In genomic region chr5:172999351-172999973, GRCh38 we compare ENCODE assay signal across 20 cellular contexts. TPM values are rescaled to one million over a fixed set of nuclear protein-coding genes. Genes with fewer than 3 reads are reported as not detected.
DNase-seq lines count a peak whose midpoint lies in the region; ATAC-seq, FAIRE-seq and TF ChIP-seq lines count a peak whose summit lies in the region.
"Had no signal": no experiment of that assay in that cellular context is flagged by ENCODE, and none has a peak within 500 bp of the region (broad histone marks: within the 10 kb centered on the region; RNA-seq: fewer than 3 reads in every experiment).

No MANE protein-coding gene starts in this region.

- no TSS peak for BruUV-seq in HepG2 (replicated peaks; lab: Mats Ljungman, UMichigan)

- H4K20me1 ChIP-seq in HepG2 (ENCODE audit: insufficient read depth, low read length) = peaks cover 2% of the 10 kb centered on the region; the same call in 1 of the 2 replicates

- POLR2A ChIA-PET in HepG2 (lab: Yijun Ruan, JAX) = no interaction called here

- H3K27me3 Mint-ChIP-seq in activated T-helper 17 cell treated with anti-CD3 and anti-CD28 coated beads, Interleukin-2, amount 50 U/mL, for 72 hours = no peaks in the 10 kb centered on the region
- H3K27me3 Mint-ChIP-seq: activated naive CD8-positive, alpha-beta T cell treated with anti-CD3 and anti-CD28 coated beads for 36 hours; type B pancreatic cell had no signal

- H2AFZ ChIP-seq in HepG2 (ENCODE audit: low read length) = no peak overlapping the region

- H3K4me1 Mint-ChIP-seq in activated T-helper 17 cell treated with anti-CD3 and anti-CD28 coated beads, Interleukin-2, amount 50 U/mL, for 72 hours = peaks cover 46% of the 10 kb centered on the region

- H3K4me3 ChIP-seq in liver (ENCODE audit: low read depth in 1 of 3, low read length in 3 of 3) (no peak overlapping the region), HepG2 (replicated peaks in 1 of 3; ENCODE audit: insufficient read depth in 1 of 3, low read depth in 2 of 3, low read length in 3 of 3) (no peak overlapping the region), kidney (ENCODE audit: low read length in 2 of 2) (no peak overlapping the region), tibial artery (no peak overlapping the region)
- H3K4me3 ChIP-seq: dorsolateral prefrontal cortex had no signal

- FAIRE-seq in HepG2 (lab: Jason Lieb, UNC) (no peak), kidney (lab: Jason Lieb, UNC) (no peak)
- FAIRE-seq: TTC549 had no signal

- H3K9me3 ChIP-seq in liver (ENCODE audit: control insufficient read depth in 4 of 4, low read length in 3 of 4) (no peaks in the 10 kb centered on the region), HepG2 (ENCODE audit: low read length) (no peaks in the 10 kb centered on the region), kidney (ENCODE audit: control insufficient read depth in 1 of 2, low read length in 2 of 2) (no peaks in the 10 kb centered on the region), tibial artery (no peaks in the 10 kb centered on the region)

- DNase-seq in HepG2 (ENCODE audit: low spot score) = no peak
- DNase-seq in kidney = no peak
- DNase-seq in tibial artery = no peak
- DNase-seq in NCI-H1092 treated with DMSO at 0.1 percent for 48 hours (lab: John Stamatoyannopoulos, UW) = no peak
- no peak for DNase-seq in CD1c-positive myeloid dendritic cell (ENCODE audit: extremely low spot score)
- DNase-seq in SHP77 treated with DMSO at 0.1 percent for 48 hours (lab: John Stamatoyannopoulos, UW) = no peak
- DNase-seq: activated CD4-positive, alpha-beta T cell treated with anti-CD3 and anti-CD28 coated beads for 48 hours; activated naive CD8-positive, alpha-beta T cell treated with anti-CD3 and anti-CD28 coated beads for 36 hours; dorsolateral prefrontal cortex; erythroblast; left cardiac atrium; NCI-H1092; NCI-H2081; NCI-H510A treated with DMSO at 0.1 percent for 48 hours; retina; RPMI8226 had no signal

- H3K27ac Mint-ChIP-seq in activated T-helper 17 cell treated with anti-CD3 and anti-CD28 coated beads, Interleukin-2, amount 50 U/mL, for 72 hours = peak overlapping the region; percentile 66
- H3K27ac Mint-ChIP-seq: activated naive CD8-positive, alpha-beta T cell treated with anti-CD3 and anti-CD28 coated beads for 36 hours; type B pancreatic cell had no signal

- no peak overlapping the region for H3K4me3 Mint-ChIP-seq in activated T-helper 17 cell treated with anti-CD3 and anti-CD28 coated beads, Interleukin-2, amount 50 U/mL, for 72 hours
- H3K4me3 Mint-ChIP-seq: activated naive CD8-positive, alpha-beta T cell treated with anti-CD3 and anti-CD28 coated beads for 36 hours; type B pancreatic cell had no signal

- WGBS in liver = 91% methylated on average over 3 of the region's 3 CpGs
- WGBS in HepG2 (ENCODE audit: low lambda C conversion rate) = over 99% methylated on average over 3 of the region's 3 CpGs

- H3K36me3 Mint-ChIP-seq in activated T-helper 17 cell treated with anti-CD3 and anti-CD28 coated beads, Interleukin-2, amount 50 U/mL, for 72 hours (ENCODE audit: low read depth) = peaks cover 81% of the 10 kb centered on the region

- no peak overlapping the region for H3K4me2 ChIP-seq in HepG2 (ENCODE audit: low read depth, low read length)

- no peak for TF ChIP-seq RAD21 in liver (IDR thresholded peaks at IDR 0.05)
- no peak for TF ChIP-seq RAD21 in HepG2 (CRISPR knock-in tag; IDR thresholded peaks at IDR 0.05)

- H3K27ac ChIP-seq in liver (ENCODE audit: low read depth in 1 of 2, low read length in 2 of 2) (no peak overlapping the region), HepG2 (ENCODE audit: extremely low read length, insufficient read depth, low read length) (no peak overlapping the region), kidney (ENCODE audit: low read depth in 2 of 2, low read length in 2 of 2) (peak overlapping the region; percentile 63 to 83), tibial artery (peak overlapping the region; percentile 4 to 14)

- H3K9ac ChIP-seq in liver (ENCODE audit: low read depth in 1 of 2, low read length in 2 of 2) = no peak overlapping the region
- H3K9ac ChIP-seq in HepG2 (ENCODE audit: insufficient read depth, low read depth, low read length) = no peak overlapping the region
- H3K9ac ChIP-seq in kidney (ENCODE audit: low read length in 2 of 2) = no peak overlapping the region

- intact Hi-C loops in HepG2 (cut with micrococcal nuclease; ENCODE audit: unreplicated experiment) = no loop called here
- intact Hi-C loops in kidney (cut with DNase I) = no loop called here
- intact Hi-C loops in tibial artery (cut with DNase I; ENCODE audit: low total_unique reads) = no loop called here

- peaks cover 0 to 12% (median 2%) of the 10 kb centered on the region in 4 donors for H3K4me1 ChIP-seq in liver (ENCODE audit: control insufficient read depth in 4 of 4, insufficient read depth in 4 of 4, low read length in 3 of 4)
- no peaks in the 10 kb centered on the region for H3K4me1 ChIP-seq in HepG2 (ENCODE audit: insufficient read depth, low read length)
- peaks cover 13 to 16% of the 10 kb centered on the region in 2 donors for H3K4me1 ChIP-seq in kidney (ENCODE audit: control insufficient read depth in 1 of 2, insufficient read depth in 1 of 2, low read depth in 1 of 2, low read length in 2 of 2)
- H3K4me1 ChIP-seq in tibial artery = peaks cover 0 to 46% (median 19%) of the 10 kb centered on the region in 4 donors

- no peak for ATAC-seq in HepG2
- ATAC-seq in activated T-helper 17 cell treated with anti-CD3 and anti-CD28 coated beads, Interleukin-2, amount 50 U/mL, for 72 hours (replicated peaks) = peak; percentile 37
- ATAC-seq: left cardiac atrium had no signal

- H3K27me3 ChIP-seq in liver (ENCODE audit: control insufficient read depth in 4 of 4, insufficient read depth in 4 of 4, low read length in 3 of 4) (no peaks in the 10 kb centered on the region), HepG2 (ENCODE audit: control insufficient read depth in 1 of 2, insufficient read depth in 2 of 2, low read length in 2 of 2) (no peaks in the 10 kb centered on the region), tibial artery (no peaks in the 10 kb centered on the region)
- H3K27me3 ChIP-seq: dorsolateral prefrontal cortex had no signal

- no peak for TF ChIP-seq CTCF in liver (IDR thresholded peaks at IDR 0.05; ENCODE audit: low read depth, low read length, missing input control)
- TF ChIP-seq CTCF in HepG2 (CRISPR knock-in tag; IDR thresholded peaks at IDR 0.05) = no peak
- no peak for TF ChIP-seq CTCF in kidney (IDR thresholded peaks at IDR 0.05; ENCODE audit: borderline replicate concordance, extremely low read depth, insufficient read depth)
- no peak for TF ChIP-seq CTCF in tibial artery (IDR thresholded peaks at IDR 0.05)

- CTCF ChIA-PET in HepG2 (lab: Yijun Ruan, JAX; ENCODE audit: low intra/inter-chr PET ratio, low total read pairs) = no interaction called here

- in situ Hi-C loops in HepG2 (cut with HindIII; ENCODE audit: extremely low pct_ligation_motif_present, low pct_unique_long_range_greater_than_20kb) = loop anchor here (25.0 kb wide), 2 partner anchors 288 to 563 kb away; no protein-coding TSS in a partner anchor

- H3K9me3 Mint-ChIP-seq in activated T-helper 17 cell treated with anti-CD3 and anti-CD28 coated beads, Interleukin-2, amount 50 U/mL, for 72 hours = no peaks in the 10 kb centered on the region
- H3K9me3 Mint-ChIP-seq: activated naive CD8-positive, alpha-beta T cell treated with anti-CD3 and anti-CD28 coated beads for 36 hours; type B pancreatic cell had no signal

- H3K79me2 ChIP-seq in HepG2 (ENCODE audit: insufficient read depth, low read length) = peaks cover 25% of the 10 kb centered on the region

- no peak for TF ChIP-seq EP300 in HepG2 (IDR thresholded peaks at IDR 0.05; ENCODE audit: low read depth in 2 of 2, low read length in 2 of 2)
- no peak for TF ChIP-seq EP300 in HepG2 (CRISPR knock-in tag; IDR thresholded peaks at IDR 0.05; ENCODE audit: borderline replicate concordance)

- TF ChIP-seq POLR2A in HepG2 (IDR thresholded peaks at IDR 0.05; ENCODE audit: insufficient read depth in 1 of 2, low read depth in 2 of 2, low read length in 2 of 2) = no peak

- H3K36me3 ChIP-seq in liver (ENCODE audit: control insufficient read depth in 4 of 4, insufficient read depth in 3 of 4, low read depth in 1 of 4, low read length in 3 of 4) = peaks cover 6 to 11% (median 7%) of the 10 kb centered on the region in 4 donors
- peaks cover 7 to 34% of the 10 kb centered on the region in 2 experiments; a peak in 4 of 5 replicates for H3K36me3 ChIP-seq in HepG2 (replicated peaks in 1 of 2; ENCODE audit: control insufficient read depth in 1 of 2, insufficient read depth in 2 of 2, low read length in 2 of 2)
- peaks cover 7 to 22% of the 10 kb centered on the region in 2 donors for H3K36me3 ChIP-seq in kidney (ENCODE audit: control insufficient read depth in 1 of 2, insufficient read depth in 2 of 2, low read length in 2 of 2)
- peaks cover 18 to 40% (median 34%) of the 10 kb centered on the region in 3 donors for H3K36me3 ChIP-seq in tibial artery

RNA-seq across cellular contexts. Expression of gene ATP6V0E1, which starts 15.9 kb away (rescaled TPM):
- 10 to 100 TPM; 56.6 to 86.7 TPM for total RNA-seq in liver
- 100 to 1,000 TPM; 135 to 396 TPM for polyA plus RNA-seq in liver
- total RNA-seq in HepG2 (2016; rRNA removed; fragmentation: Illumina TruSeq; extraction: Trizol) = 121 and 143 TPM in 2 replicates
- 42.6 and 60.2 TPM in 2 replicates for total RNA-seq in HepG2 (2016; cell fraction: cytosol; rRNA removed; fragmentation: Illumina TruSeq; extraction: Trizol; ENCODE audit: low read depth)
- 133 and 156 TPM in 2 replicates for total RNA-seq in HepG2 (2016; cell fraction: insoluble cytoplasmic fraction; rRNA removed; fragmentation: Illumina TruSeq; extraction: Trizol)
- 107 and 116 TPM in 2 replicates for total RNA-seq in HepG2 (2016; cell fraction: membrane; rRNA removed; fragmentation: Illumina TruSeq; extraction: Trizol)
- total RNA-seq in HepG2 (2016; cell fraction: nucleus; rRNA removed; fragmentation: Illumina TruSeq; extraction: Trizol) = 95.8 and 110 TPM in 2 replicates
- 215 TPM in 2 replicates for polyA plus RNA-seq in HepG2 (2011; rRNA removed)
- polyA plus RNA-seq in HepG2 (2011; cell fraction: cytosol; rRNA removed) = 78.6 and 139 TPM in 2 replicates
- polyA plus RNA-seq in HepG2 (2011; cell fraction: nucleus; rRNA removed) = 23.8 and 34.6 TPM in 2 replicates
- 174 and 183 TPM in 2 replicates for polyA plus RNA-seq in HepG2 (2012)
- 84.5 and 116 TPM in 2 replicates for polyA plus RNA-seq in HepG2 (2016; cell fraction: cytosol; fragmentation: Illumina TruSeq; extraction: Trizol; ENCODE audit: low read depth)
- 157 and 171 TPM in 2 replicates for polyA plus RNA-seq in HepG2 (2016; cell fraction: insoluble cytoplasmic fraction; fragmentation: Illumina TruSeq; extraction: Trizol; ENCODE audit: low read depth)
- 138 and 160 TPM in 2 replicates for polyA plus RNA-seq in HepG2 (2016; cell fraction: membrane; fragmentation: Illumina TruSeq; extraction: Trizol; ENCODE audit: low read depth)
- polyA plus RNA-seq in HepG2 (2016; cell fraction: nucleus; fragmentation: Illumina TruSeq; extraction: Trizol; ENCODE audit: insufficient read depth, low read depth) = 222 and 234 TPM in 2 replicates
- 128 and 158 TPM in 2 replicates for polyA minus RNA-seq in HepG2 (2011; rRNA and poly(A)+ RNA removed; ENCODE audit: low replicate concordance)
- 39.6 and 40.0 TPM in 2 replicates for polyA minus RNA-seq in HepG2 (2011; cell fraction: cytosol; rRNA and poly(A)+ RNA removed)
- 19.4 and 38.8 TPM in 2 replicates for polyA minus RNA-seq in HepG2 (2011; cell fraction: nucleus; rRNA and poly(A)+ RNA removed)
- 100 to 1,000 TPM; 123 to 163 TPM for total RNA-seq in activated T-helper 17 cell treated with anti-CD3 and anti-CD28 coated beads, Interleukin-2, amount 50 U/mL, for 72 hours
- 352 TPM for total RNA-seq in kidney
- polyA plus RNA-seq in kidney (ENCODE audit: insufficient read depth, low read depth, low replicate concordance) = 804 TPM

RNA-seq across cellular contexts. Expression of gene RPL26L1, which starts 40.2 kb away (rescaled TPM):
- total RNA-seq in liver (10 to 100 TPM; 11.6 to 14.6 TPM), HepG2 (2016; rRNA removed; fragmentation: Illumina TruSeq; extraction: Trizol) (83.6 and 107 TPM in 2 replicates), kidney (30.9 TPM)
- polyA plus RNA-seq in liver (10 to 100 TPM; 41.0 to 52.2 TPM), HepG2 (2011; rRNA removed) (60.0 and 61.2 TPM in 2 replicates), kidney (ENCODE audit: insufficient read depth, low read depth, low replicate concordance) (80.7 TPM)
- 33.3 and 37.4 TPM in 2 replicates for total RNA-seq in HepG2 (2016; cell fraction: cytosol; rRNA removed; fragmentation: Illumina TruSeq; extraction: Trizol; ENCODE audit: low read depth)
- total RNA-seq in HepG2 (2016; cell fraction: insoluble cytoplasmic fraction; rRNA removed; fragmentation: Illumina TruSeq; extraction: Trizol) = 76.9 and 117 TPM in 2 replicates
- total RNA-seq in HepG2 (2016; cell fraction: membrane; rRNA removed; fragmentation: Illumina TruSeq; extraction: Trizol) = 30.1 and 30.8 TPM in 2 replicates
- 29.9 and 31.6 TPM in 2 replicates for total RNA-seq in HepG2 (2016; cell fraction: nucleus; rRNA removed; fragmentation: Illumina TruSeq; extraction: Trizol)
- polyA plus RNA-seq in HepG2 (2011; cell fraction: cytosol; rRNA removed) = 63.1 and 67.2 TPM in 2 replicates
- 19.5 and 21.3 TPM in 2 replicates for polyA plus RNA-seq in HepG2 (2011; cell fraction: nucleus; rRNA removed)
- 45.5 and 54.3 TPM in 2 replicates for polyA plus RNA-seq in HepG2 (2012)
- polyA plus RNA-seq in HepG2 (2016; cell fraction: cytosol; fragmentation: Illumina TruSeq; extraction: Trizol; ENCODE audit: low read depth) = 32.2 and 38.5 TPM in 2 replicates
- 125 and 151 TPM in 2 replicates for polyA plus RNA-seq in HepG2 (2016; cell fraction: insoluble cytoplasmic fraction; fragmentation: Illumina TruSeq; extraction: Trizol; ENCODE audit: low read depth)
- polyA plus RNA-seq in HepG2 (2016; cell fraction: membrane; fragmentation: Illumina TruSeq; extraction: Trizol; ENCODE audit: low read depth) = 30.7 and 36.9 TPM in 2 replicates
- 58.3 and 63.6 TPM in 2 replicates for polyA plus RNA-seq in HepG2 (2016; cell fraction: nucleus; fragmentation: Illumina TruSeq; extraction: Trizol; ENCODE audit: insufficient read depth, low read depth)
- polyA minus RNA-seq in HepG2 (2011; rRNA and poly(A)+ RNA removed; ENCODE audit: low replicate concordance) = 31.1 and 88.5 TPM in 2 replicates
- 12.4 and 13.4 TPM in 2 replicates for polyA minus RNA-seq in HepG2 (2011; cell fraction: cytosol; rRNA and poly(A)+ RNA removed)
- 6.7 and 7.5 TPM in 2 replicates for polyA minus RNA-seq in HepG2 (2011; cell fraction: nucleus; rRNA and poly(A)+ RNA removed)
- 10 to 100 TPM; 31.8 to 64.9 TPM for total RNA-seq in activated T-helper 17 cell treated with anti-CD3 and anti-CD28 coated beads, Interleukin-2, amount 50 U/mL, for 72 hours

RNA-seq across cellular contexts. Expression of gene CREBRF, which starts 56.7 kb away (rescaled TPM):
- 10 to 100 TPM; 10.2 to 12.0 TPM for total RNA-seq in liver
- polyA plus RNA-seq in liver = 1 to 10 TPM; 2.0 to 5.1 TPM
- total RNA-seq in HepG2 (2016; rRNA removed; fragmentation: Illumina TruSeq; extraction: Trizol) = 4.5 and 5.1 TPM in 2 replicates
- total RNA-seq in HepG2 (2016; cell fraction: cytosol; rRNA removed; fragmentation: Illumina TruSeq; extraction: Trizol; ENCODE audit: low read depth) = 3.3 and 4.5 TPM in 2 replicates
- total RNA-seq in HepG2 (2016; cell fraction: insoluble cytoplasmic fraction; rRNA removed; fragmentation: Illumina TruSeq; extraction: Trizol) = 4.9 and 5.3 TPM in 2 replicates
- 5.3 and 5.8 TPM in 2 replicates for total RNA-seq in HepG2 (2016; cell fraction: membrane; rRNA removed; fragmentation: Illumina TruSeq; extraction: Trizol)
- total RNA-seq in HepG2 (2016; cell fraction: nucleus; rRNA removed; fragmentation: Illumina TruSeq; extraction: Trizol) = 7.6 and 9.7 TPM in 2 replicates
- 8.9 and 10.2 TPM in 2 replicates for polyA plus RNA-seq in HepG2 (2011; rRNA removed)
- polyA plus RNA-seq in HepG2 (2011; cell fraction: cytosol; rRNA removed) = 2.5 and 3.3 TPM in 2 replicates
- polyA plus RNA-seq in HepG2 (2011; cell fraction: nucleus; rRNA removed) = 15.4 and 16.5 TPM in 2 replicates
- 6.6 and 9.2 TPM in 2 replicates for polyA plus RNA-seq in HepG2 (2012)
- polyA plus RNA-seq in HepG2 (2016; cell fraction: cytosol; fragmentation: Illumina TruSeq; extraction: Trizol; ENCODE audit: low read depth) = 0.08 and 0.09 TPM in 2 replicates
- 1.6 TPM in 2 replicates for polyA plus RNA-seq in HepG2 (2016; cell fraction: insoluble cytoplasmic fraction; fragmentation: Illumina TruSeq; extraction: Trizol; ENCODE audit: low read depth)
- polyA plus RNA-seq in HepG2 (2016; cell fraction: membrane; fragmentation: Illumina TruSeq; extraction: Trizol; ENCODE audit: low read depth) = 0.17 and 0.21 TPM in 2 replicates
- 5.6 and 7.8 TPM in 2 replicates for polyA plus RNA-seq in HepG2 (2016; cell fraction: nucleus; fragmentation: Illumina TruSeq; extraction: Trizol; ENCODE audit: insufficient read depth, low read depth)
- polyA minus RNA-seq in HepG2 (2011; rRNA and poly(A)+ RNA removed; ENCODE audit: low replicate concordance) = 10.2 and 30.3 TPM in 2 replicates
- 6.2 and 13.2 TPM in 2 replicates for polyA minus RNA-seq in HepG2 (2011; cell fraction: cytosol; rRNA and poly(A)+ RNA removed)
- 40.2 and 40.9 TPM in 2 replicates for polyA minus RNA-seq in HepG2 (2011; cell fraction: nucleus; rRNA and poly(A)+ RNA removed)
- 10 to 100 TPM; 10.5 to 29.5 TPM for total RNA-seq in activated T-helper 17 cell treated with anti-CD3 and anti-CD28 coated beads, Interleukin-2, amount 50 U/mL, for 72 hours
- 49.7 TPM for total RNA-seq in kidney
- 6.1 TPM for polyA plus RNA-seq in kidney (ENCODE audit: insufficient read depth, low read depth, low replicate concordance)

Comparison
In these comparisons a context has a peak if more than half of its experiments do, and no peak if none do; other contexts are left out.
1. H3K27ac ChIP-seq: peak in kidney (2 of 2) and tibial artery (2 of 2); none in liver (0 of 2) and HepG2 (single experiment).